In the genomic region with DNA sequence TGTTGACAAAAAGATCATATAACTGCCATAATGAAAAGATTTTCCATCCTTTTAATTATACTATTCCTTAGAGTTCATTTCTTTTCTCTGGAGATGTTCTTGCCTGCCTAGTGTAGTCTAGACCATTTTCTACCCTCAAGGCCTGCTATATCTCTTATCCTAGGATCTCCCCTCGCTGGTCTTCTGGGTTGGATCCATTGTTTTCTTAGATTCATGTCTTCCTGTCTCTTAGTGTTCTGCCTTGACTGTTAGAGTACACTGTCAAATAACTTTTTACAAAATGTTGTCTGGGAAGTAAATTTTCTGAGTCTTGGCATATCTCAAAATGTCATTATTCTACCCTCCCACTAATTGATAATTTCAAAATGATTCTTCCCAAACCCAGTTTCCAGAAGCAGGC, we compare ENCODE assay signal across 27 cellular contexts.
DNase-seq lines count a peak whose midpoint lies in the region; ATAC-seq and TF ChIP-seq lines count a peak whose summit lies in the region.
"Had no signal": no experiment of that assay in that cellular context is flagged by ENCODE, and none has a peak within 500 bp of the region (broad histone marks: within the 10 kb centered on the region; RNA-seq: fewer than 3 reads in every experiment).

No MANE protein-coding gene starts in this region.

- no peak for ATAC-seq in HG02763 (IDR thresholded peaks at IDR 0.05; ENCODE audit: unreplicated experiment)
- ATAC-seq: A549; CD8-positive, alpha-beta T cell had no signal

- H3K9me3 ChIP-seq in MM.1S (replicated peaks; ENCODE audit: insufficient read depth, low read length), result no peaks in the 10 kb centered on the region
- H3K9me3 ChIP-seq: A549; BE2C; BLaER1; BLaER1 treated with 17β-estradiol and CSF1 and Interleukin-3, amounts not matched to agents 10 nM and 100 nM; Caco-2 had no signal

- no peak overlapping the region for H3K4me3 ChIP-seq in MM.1S (ENCODE audit: low read length)
- H3K4me3 ChIP-seq: A549; BLaER1; BLaER1 treated with 17β-estradiol and CSF1 and Interleukin-3, amounts not matched to agents 10 nM and 100 nM had no signal

- H3F3A ChIP-seq in MM.1S (ENCODE audit: insufficient read depth, low read length), result no peaks in the 10 kb centered on the region

- no peak for TF ChIP-seq CTCF in MM.1S (IDR thresholded peaks at IDR 0.05; ENCODE audit: low read length)

- H3K27me3 ChIP-seq in MM.1S (replicated peaks; ENCODE audit: insufficient read depth, low read length), result no peaks in the 10 kb centered on the region
- H3K27me3 ChIP-seq: BE2C; BLaER1; BLaER1 treated with 17β-estradiol and CSF1 and Interleukin-3, amounts not matched to agents 10 nM and 100 nM had no signal

- H2AFZ ChIP-seq in MM.1S (ENCODE audit: low read length), result no peak overlapping the region

- H3K9ac ChIP-seq in MM.1S (ENCODE audit: low read length), result no peak overlapping the region
- H3K9ac ChIP-seq: BLaER1; BLaER1 treated with 17β-estradiol and CSF1 and Interleukin-3, amounts not matched to agents 10 nM and 100 nM had no signal

- 0 out of 2 replicates have a peak, but pooled peaks cover 8% of the 10 kb centered on the region for H3K79me2 ChIP-seq in MM.1S (ENCODE audit: low read length)

- no peaks in the 10 kb centered on the region for H4K20me1 ChIP-seq in MM.1S (ENCODE audit: insufficient read depth, low read length)
- H4K20me1 ChIP-seq: BLaER1; BLaER1 treated with 17β-estradiol and CSF1 and Interleukin-3, amounts not matched to agents 10 nM and 100 nM had no signal

- H3K9me2 ChIP-seq in MM.1S (replicated peaks; ENCODE audit: insufficient read depth, low read length), result no peaks in the 10 kb centered on the region

- H3K27ac ChIP-seq in MM.1S (ENCODE audit: low read length), result no peak overlapping the region
- H3K27ac ChIP-seq: 22Rv1; A549; BLaER1; BLaER1 treated with 17β-estradiol and CSF1 and Interleukin-3, amounts not matched to agents 10 nM and 100 nM; C4-2B had no signal

- H3K36me3 ChIP-seq in MM.1S (replicated peaks; ENCODE audit: insufficient read depth, low read length), result no peaks in the 10 kb centered on the region
- H3K36me3 ChIP-seq: BE2C had no signal

- peak overlapping the region; percentile 69; the same call in 1 of the 2 replicates for H3K4me2 ChIP-seq in MM.1S (ENCODE audit: low read depth, low read length)
- H3K4me2 ChIP-seq: A549; BLaER1; BLaER1 treated with 17β-estradiol and CSF1 and Interleukin-3, amounts not matched to agents 10 nM and 100 nM had no signal

- DNase-seq in MM.1S, result no peak
- DNase-seq: 8988T; ACHN; AML-193; BE2C; C1 segment of cervical spinal cord; Caco-2; Calu3; CD4-positive, alpha-beta memory T cell; CD4-positive, alpha-beta T cell; CD4-positive, CD25-positive, alpha-beta regulatory T cell; CD8-positive, alpha-beta memory T cell; CD8-positive, alpha-beta T cell; COR-L47; DMS 273 treated with DMSO at 0.1 percent for 48 hours; DMS153; DMS53; DMS79; DMS79 treated with DMSO at 0.1 percent for 48 hours; DND-41; EL had no signal

- H3K4me1 ChIP-seq in MM.1S (ENCODE audit: low read length), result peaks cover 10% of the 10 kb centered on the region
- H3K4me1 ChIP-seq: A549; BE2C; BLaER1; BLaER1 treated with 17β-estradiol and CSF1 and Interleukin-3, amounts not matched to agents 10 nM and 100 nM; Caco-2 had no signal
